In the genomic region with DNA sequence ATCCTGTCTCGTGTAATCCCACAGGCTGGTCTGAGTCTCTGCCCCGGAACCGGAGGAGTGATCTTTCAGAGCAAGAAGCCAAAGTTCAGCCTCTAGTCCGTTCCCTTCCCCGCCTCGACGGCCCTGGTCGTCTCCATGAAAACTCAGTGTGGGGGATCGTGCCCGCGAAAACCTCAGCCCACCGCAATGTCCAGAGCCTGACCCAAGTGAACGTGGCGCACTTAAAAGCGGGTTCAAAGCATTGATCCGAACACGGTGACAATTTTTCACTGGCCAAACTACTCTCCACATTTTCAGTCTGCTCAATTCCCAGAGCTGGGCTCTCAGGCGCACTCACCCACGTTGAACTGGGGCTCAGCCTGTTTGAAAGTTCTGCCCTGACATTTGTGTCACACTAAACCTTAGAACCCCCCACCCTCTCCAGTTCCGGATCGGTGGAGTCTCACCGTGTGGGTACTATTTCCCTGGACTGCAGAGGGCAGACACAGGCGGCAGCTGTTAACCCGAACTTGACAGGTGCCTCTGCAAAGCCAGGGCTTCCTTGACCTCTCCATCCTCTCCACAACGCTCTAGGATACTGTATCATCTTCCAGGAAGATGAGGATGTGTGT, we compare ENCODE assay signal across 8 cellular contexts. TPM values are rescaled to one million over a fixed set of nuclear protein-coding genes. Genes with fewer than 3 reads are reported as not detected.
DNase-seq lines count a peak whose midpoint lies in the region; ATAC-seq, FAIRE-seq and TF ChIP-seq lines count a peak whose summit lies in the region.

No MANE protein-coding gene starts in this region.

- no peak for TF ChIP-seq EP300 in K562 (IDR thresholded peaks at IDR 0.05; ENCODE audit: low read length)

- H3K36me3 Mint-ChIP-seq in stimulated activated naive CD8-positive, alpha-beta T cell treated with anti-CD3 and anti-CD28 coated beads, Interleukin-15, Interleukin-2, amounts not matched to agents 100 ng/mL and 50 ng/mL, for 24 hours (ENCODE audit: low read depth) = no peaks in the 10 kb centered on the region

- H3K4me2 ChIP-seq in K562 (ENCODE audit: insufficient read depth, low read length) = peak overlapping the region; percentile 44

- peaks cover 58% of the 10 kb centered on the region for H3K27me3 Mint-ChIP-seq in stimulated activated naive CD8-positive, alpha-beta T cell treated with anti-CD3 and anti-CD28 coated beads, Interleukin-15, Interleukin-2, amounts not matched to agents 100 ng/mL and 50 ng/mL, for 24 hours

- H3K4me1 Mint-ChIP-seq in stimulated activated naive CD8-positive, alpha-beta T cell treated with anti-CD3 and anti-CD28 coated beads, Interleukin-15, Interleukin-2, amounts not matched to agents 100 ng/mL and 50 ng/mL, for 24 hours (ENCODE audit: low read depth) = peaks cover 14% of the 10 kb centered on the region

- POLR2A ChIA-PET in K562 (lab: Yijun Ruan, JAX) = interaction anchor here (0.9 kb wide), 1 partner anchor 12 kb away, joined by 3 read pairs; no protein-coding TSS in a partner anchor

- peaks cover 3 to 12% of the 10 kb centered on the region in 2 experiments; a peak in 2 of 5 replicates for H3K4me1 ChIP-seq in K562 (replicated peaks in 1 of 2; ENCODE audit: control insufficient read depth in 2 of 2, insufficient read depth in 2 of 2, low read length in 2 of 2)

- no peak for TF ChIP-seq RAD21 in K562 (CRISPR knock-in tag; conservative IDR thresholded peaks at IDR 0.05 in 1 of 2, IDR thresholded peaks at IDR 0.05 in 1 of 2)

- no peaks in the 10 kb centered on the region for H3K9me1 ChIP-seq in K562 (ENCODE audit: control insufficient read depth, insufficient read depth, low read length)

- ATAC-seq in K562 (peak; percentile 12; the same call in 2 of the 3 replicates), GM21526 (IDR thresholded peaks at IDR 0.05; ENCODE audit: low FRiP score, unreplicated experiment) (no peak)

- no peaks in the 10 kb centered on the region for H4K20me1 ChIP-seq in K562 (replicated peaks; ENCODE audit: control insufficient read depth, insufficient read depth, low read length)

- H3K27ac Mint-ChIP-seq in stimulated activated naive CD8-positive, alpha-beta T cell treated with anti-CD3 and anti-CD28 coated beads, Interleukin-15, Interleukin-2, amounts not matched to agents 100 ng/mL and 50 ng/mL, for 24 hours = no peak overlapping the region

- H3K4me3 ChIP-seq in GM08714 (ENCODE audit: low read length) (peak overlapping the region; percentile 57; the same call in 1 of the 2 replicates), K562 (no peak overlapping the region)

- CTCF ChIA-PET in K562 (lab: Yijun Ruan, JAX; ENCODE audit: low intra/inter-chr PET ratio) = no interaction called here

- DNase-seq in NCI-H2171 (lab: John Stamatoyannopoulos, UW) = peak; percentile 8
- no peak for DNase-seq in K562 (ENCODE audit: extremely low read depth in 1 of 4, low spot score in 3 of 4)
- peak; percentile 30 for DNase-seq in kidney glomerular epithelial cell (lab: John Stamatoyannopoulos, UW)
- no peak for DNase-seq in effector CD8-positive, alpha-beta T cell (lab: John Stamatoyannopoulos, UW)
- no peak for DNase-seq in posterior vena cava (ENCODE audit: low spot score)

- H3K9me3 Mint-ChIP-seq in stimulated activated naive CD8-positive, alpha-beta T cell treated with anti-CD3 and anti-CD28 coated beads, Interleukin-15, Interleukin-2, amounts not matched to agents 100 ng/mL and 50 ng/mL, for 24 hours = no peaks in the 10 kb centered on the region

- H3K79me2 ChIP-seq in K562 (ENCODE audit: control insufficient read depth, insufficient read depth, low read length) = no peaks in the 10 kb centered on the region

- BruUV-seq in K562 (replicated peaks; lab: Mats Ljungman, UMichigan) = no TSS peak

- intact Hi-C loops in K562 (cut with micrococcal nuclease) (no loop called here), posterior vena cava (cut with DNase I) (no loop called here)

- no peak for FAIRE-seq in K562 (lab: Jason Lieb, UNC)

- no peak for TF ChIP-seq POLR2A in K562 (conservative IDR thresholded peaks at IDR 0.05)

- H3K4me3 Mint-ChIP-seq in stimulated activated naive CD8-positive, alpha-beta T cell treated with anti-CD3 and anti-CD28 coated beads, Interleukin-15, Interleukin-2, amounts not matched to agents 100 ng/mL and 50 ng/mL, for 24 hours = peak overlapping the region; percentile 72

- in situ Hi-C loops in K562 (cut with MboI) = no loop called here

- H3K9ac ChIP-seq in K562 (ENCODE audit: insufficient read depth in 1 of 2, low read depth in 2 of 2, low read length in 2 of 2) = peak overlapping the region in 1 of 2 experiments; percentile 24; a peak in 1 of 4 replicates

- no peaks in the 10 kb centered on the region for H3K36me3 ChIP-seq in K562 (ENCODE audit: control insufficient read depth, insufficient read depth, low read length)

- no peak for TF ChIP-seq CTCF in K562 (IDR thresholded peaks at IDR 0.05 in 2 of 3, conservative IDR thresholded peaks at IDR 0.05 in 1 of 3; ENCODE audit: insufficient read depth in 2 of 3, low read depth in 1 of 3, low read length in 3 of 3)

- 16% methylated on average over 22 of the region's 25 CpGs for WGBS in K562 (ENCODE audit: insufficient coverage, low coverage, missing lambda C conversion rate)

- H3K27ac ChIP-seq in K562 (ENCODE audit: extremely low read depth, low read depth, low read length) = no peak overlapping the region

- H2AFZ ChIP-seq in K562 (ENCODE audit: low read depth, low read length) = peak overlapping the region; percentile 52

- H3K9me3 ChIP-seq in K562 (replicated peaks; ENCODE audit: control insufficient read depth, insufficient read depth, low read depth, low read length) = no peaks in the 10 kb centered on the region

- H3K27me3 ChIP-seq in K562 (ENCODE audit: control insufficient read depth in 2 of 2, insufficient read depth in 2 of 2, low read length in 2 of 2) = peaks cover 21 to 36% of the 10 kb centered on the region in 2 experiments; a peak in 4 of 5 replicates

TF ChIP-seq in K562, 482 proteins besides CTCF, POLR2A, EP300 and RAD21 (continues in another document):
- TF ChIP-seq HDAC6 (IDR thresholded peaks at IDR 0.05; ENCODE audit: low read depth, low read length) (no peak), C11orf30 (IDR thresholded peaks at IDR 0.05; ENCODE audit: low read depth) (no peak), DACH1 (IDR thresholded peaks at IDR 0.05; ENCODE audit: partially characterized antibody) (no peak), ZNF316 (IDR thresholded peaks at IDR 0.05) (no peak), CEBPG (CRISPR knock-in tag; IDR thresholded peaks at IDR 0.05) (no peak), CEBPG (tag; conservative IDR thresholded peaks at IDR 0.05 in 1 of 2, IDR thresholded peaks at IDR 0.05 in 1 of 2) (no peak), SIN3B (IDR thresholded peaks at IDR 0.05; ENCODE audit: low read depth) (no peak), NR2C1 (IDR thresholded peaks at IDR 0.05) (no peak), NR2C1 (tag; IDR thresholded peaks at IDR 0.05) (no peak), ZNF764 (CRISPR knock-in tag; IDR thresholded peaks at IDR 0.05; ENCODE audit: low read depth) (no peak), ZNF121 (CRISPR knock-in tag; conservative IDR thresholded peaks at IDR 0.05) (no peak), GTF2A2 (tag; IDR thresholded peaks at IDR 0.05) (no peak)
- TF ChIP-seq, protein P1, sequence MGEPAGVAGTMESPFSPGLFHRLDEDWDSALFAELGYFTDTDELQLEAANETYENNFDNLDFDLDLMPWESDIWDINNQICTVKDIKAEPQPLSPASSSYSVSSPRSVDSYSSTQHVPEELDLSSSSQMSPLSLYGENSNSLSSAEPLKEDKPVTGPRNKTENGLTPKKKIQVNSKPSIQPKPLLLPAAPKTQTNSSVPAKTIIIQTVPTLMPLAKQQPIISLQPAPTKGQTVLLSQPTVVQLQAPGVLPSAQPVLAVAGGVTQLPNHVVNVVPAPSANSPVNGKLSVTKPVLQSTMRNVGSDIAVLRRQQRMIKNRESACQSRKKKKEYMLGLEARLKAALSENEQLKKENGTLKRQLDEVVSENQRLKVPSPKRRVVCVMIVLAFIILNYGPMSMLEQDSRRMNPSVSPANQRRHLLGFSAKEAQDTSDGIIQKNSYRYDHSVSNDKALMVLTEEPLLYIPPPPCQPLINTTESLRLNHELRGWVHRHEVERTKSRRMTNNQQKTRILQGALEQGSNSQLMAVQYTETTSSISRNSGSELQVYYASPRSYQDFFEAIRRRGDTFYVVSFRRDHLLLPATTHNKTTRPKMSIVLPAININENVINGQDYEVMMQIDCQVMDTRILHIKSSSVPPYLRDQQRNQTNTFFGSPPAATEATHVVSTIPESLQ (CRISPR knock-in tag; IDR thresholded peaks at IDR 0.05) = no peak
- TF ChIP-seq, protein P2, sequence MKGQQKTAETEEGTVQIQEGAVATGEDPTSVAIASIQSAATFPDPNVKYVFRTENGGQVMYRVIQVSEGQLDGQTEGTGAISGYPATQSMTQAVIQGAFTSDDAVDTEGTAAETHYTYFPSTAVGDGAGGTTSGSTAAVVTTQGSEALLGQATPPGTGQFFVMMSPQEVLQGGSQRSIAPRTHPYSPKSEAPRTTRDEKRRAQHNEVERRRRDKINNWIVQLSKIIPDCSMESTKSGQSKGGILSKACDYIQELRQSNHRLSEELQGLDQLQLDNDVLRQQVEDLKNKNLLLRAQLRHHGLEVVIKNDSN (CRISPR knock-in tag; IDR thresholded peaks at IDR 0.05) = no peak

RNA-seq across cellular contexts. Expression of a gene that starts 0.9 kb away (rescaled TPM):
- total RNA-seq in K562 (2011; cell fraction: chromatin; rRNA removed; ENCODE audit: low replicate concordance) = 0.76 and 0.93 TPM in 2 replicates
- 0.66 and 0.67 TPM in 2 replicates for total RNA-seq in K562 (2011; cell fraction: nucleolus; rRNA removed)
- 1.2 and 2.2 TPM in 2 replicates for total RNA-seq in K562 (2011; cell fraction: nucleoplasm; rRNA removed)
- total RNA-seq in K562 (2014; rRNA removed) (0.08 and 0.23 TPM in 2 replicates), K562 (2014; rRNA removed; fragmentation: Illumina TruSeq; extraction: Trizol) (0.22 and 0.67 TPM in 2 replicates), K562 (2015; rRNA removed; fragmentation: Illumina TruSeq; extraction: Trizol) (0.60 and 0.65 TPM in 2 replicates), K562 (2021) (0.58 and 0.67 TPM in 2 replicates), posterior vena cava (10 to 100 TPM; 19.4 to 30.5 TPM)
- polyA plus RNA-seq in K562 (2011; rRNA removed) (0.79 and 0.85 TPM in 2 replicates), K562 (2014; fragmentation: Illumina TruSeq; extraction: Trizol) (0.31 and 0.57 TPM in 2 replicates), K562 (2014; fragmentation: Nextera tagmentation; extraction: Ambion mirVana) (under 1 TPM; 0.31 to 0.39 TPM), K562 (2014; rRNA removed) (0.29 and 0.76 TPM in 2 replicates)
- polyA plus RNA-seq in K562 (2011; cell fraction: cytosol; rRNA removed) = 0.34 and 1.2 TPM in 2 replicates
- 1.1 and 1.4 TPM in 2 replicates for polyA plus RNA-seq in K562 (2011; cell fraction: nucleus; rRNA removed)
- 0.73 and 0.89 TPM in 2 replicates for polyA plus RNA-seq in K562 (2012)
- 2.0 and 9.8 TPM in 2 replicates for polyA minus RNA-seq in K562 (2011; rRNA and poly(A)+ RNA removed)
- polyA minus RNA-seq in K562 (2011; cell fraction: cytosol; rRNA and poly(A)+ RNA removed) = 3.6 and 10.5 TPM in 2 replicates
- 2.3 and 6.4 TPM in 2 replicates for polyA minus RNA-seq in K562 (2011; cell fraction: nucleus; rRNA and poly(A)+ RNA removed)

Comparison
In these comparisons a context has a peak if more than half of its experiments do, and no peak if none do; other contexts are left out.
1. DNase-seq: peak in NCI-H2171 (single experiment) and kidney glomerular epithelial cell (single experiment); none in K562 (0 of 4), effector CD8-positive, alpha-beta T cell (single experiment) and posterior vena cava (single experiment).
2. RNA of a gene that starts 0.9 kb away (total RNA-seq): 19.4 to 30.5 TPM in posterior vena cava; 0.08 to 2.2 TPM in K562; every median in the first group is over 4 times any median in the second.